ENCODE assay signal across 8 cellular contexts in genomic region chr6:33696538-33697518, GRCh38. TPM values are rescaled to one million over a fixed set of nuclear protein-coding genes. Genes with fewer than 3 reads are reported as not detected.
A peak's percentile ranks its signal among the peaks of the same experiment; 100 is the strongest.
DNase-seq lines count a peak whose midpoint lies in the region; ATAC-seq and TF ChIP-seq lines count a peak whose summit lies in the region.

No MANE protein-coding gene starts in this region.

- H3K4me3 ChIP-seq in Loucy (ENCODE audit: low read length, poor library complexity, severe bottlenecking) (no peak overlapping the region), fibroblast of the aortic adventitia (ENCODE audit: low read depth, low read length) (no peak overlapping the region), skeletal muscle tissue (ENCODE audit: low read length in 3 of 3) (peak overlapping the region in 1 of 3 donors; percentile 13)

- no peaks in the 10 kb centered on the region for H3K9me3 ChIP-seq in Loucy (ENCODE audit: insufficient read depth, low read depth, low read length)
- no peaks in the 10 kb centered on the region for H3K9me3 ChIP-seq in skeletal muscle tissue (ENCODE audit: control insufficient read depth in 3 of 3, low read length in 3 of 3)

- ATAC-seq in WTC11 (no peak), HG02678 (IDR thresholded peaks at IDR 0.05; ENCODE audit: unreplicated experiment) (no peak), GM18519 (IDR thresholded peaks at IDR 0.05; ENCODE audit: low FRiP score, unreplicated experiment) (no peak), HG02884 (IDR thresholded peaks at IDR 0.05; ENCODE audit: unreplicated experiment) (no peak)

- 0 out of 2 replicates have a peak, but pooled peaks cover 3% of the 10 kb centered on the region for H3F3A ChIP-seq in Loucy (ENCODE audit: low read depth)

- POLR2A ChIA-PET in WTC11 (lab: Charles Lee) = no interaction called here

- H2AFZ ChIP-seq in Loucy (ENCODE audit: low read length) = no peak overlapping the region

- no peak for TF ChIP-seq CTCF in Loucy (conservative IDR thresholded peaks at IDR 0.05; ENCODE audit: low read length)
- no peak for TF ChIP-seq CTCF in WTC11 (IDR thresholded peaks at IDR 0.05)
- no peak for TF ChIP-seq CTCF in fibroblast of the aortic adventitia (IDR thresholded peaks at IDR 0.05; ENCODE audit: insufficient read depth, low read length)

- peaks cover 19% of the 10 kb centered on the region for H3K4me1 Mint-ChIP-seq in WTC11

- H3K9ac ChIP-seq in Loucy (ENCODE audit: low read depth, low read length, poor library complexity, severe bottlenecking) (peak overlapping the region; percentile 45), skeletal muscle tissue (ENCODE audit: low read depth in 1 of 3, low read length in 3 of 3) (peak overlapping the region in 2 of 3 donors; percentile 66 to 68)

- no peaks in the 10 kb centered on the region for H3K27me3 Mint-ChIP-seq in WTC11 (ENCODE audit: low read depth)

- H3K36me3 ChIP-seq in Loucy (ENCODE audit: insufficient read depth, low read length) (peaks cover 49% of the 10 kb centered on the region; the same call in 1 of the 2 replicates), skeletal muscle tissue (ENCODE audit: control insufficient read depth in 3 of 3, insufficient read depth in 3 of 3, low read length in 3 of 3) (peaks cover 11 to 19% (median 13%) of the 10 kb centered on the region in 3 donors)

- peak overlapping the region; percentile 46 for H3K4me2 ChIP-seq in Loucy (ENCODE audit: low read depth, low read length, poor library complexity, severe bottlenecking)

- H3K9me3 Mint-ChIP-seq in WTC11 = no peaks in the 10 kb centered on the region

- H3K36me3 Mint-ChIP-seq in WTC11 = peaks cover 54% of the 10 kb centered on the region

- H3K79me2 ChIP-seq in Loucy (ENCODE audit: insufficient read depth, low read length) = no peaks in the 10 kb centered on the region

- no peaks in the 10 kb centered on the region for H4K20me1 ChIP-seq in Loucy (ENCODE audit: insufficient read depth, low read length, poor library complexity, severe bottlenecking)

- DNase-seq in COLO829 (ENCODE audit: low spot score) (peak; percentile 64), WTC11 (ENCODE audit: low spot score) (no peak), fibroblast of the aortic adventitia (ENCODE audit: low read depth) (peak; percentile 85)

- no peaks in the 10 kb centered on the region for H3K9me2 ChIP-seq in Loucy (replicated peaks; ENCODE audit: low read depth, low read length)

- H3K4me3 Mint-ChIP-seq in WTC11 = no peak overlapping the region

- H3K4me1 ChIP-seq in Loucy (ENCODE audit: insufficient read depth, low read length, poor library complexity, severe bottlenecking) = peaks cover 25% of the 10 kb centered on the region
- peaks cover 65 to 83% (median 71%) of the 10 kb centered on the region in 3 donors for H3K4me1 ChIP-seq in skeletal muscle tissue (ENCODE audit: control insufficient read depth in 3 of 3, insufficient read depth in 3 of 3, low read length in 3 of 3)

- no peak overlapping the region for H3K27ac ChIP-seq in skeletal muscle tissue (ENCODE audit: low read depth, low read length)

- H3K27me3 ChIP-seq in Loucy (ENCODE audit: insufficient read depth, low read length, poor library complexity, severe bottlenecking) (no peaks in the 10 kb centered on the region), skeletal muscle tissue (ENCODE audit: control insufficient read depth in 3 of 3, insufficient read depth in 3 of 3, low read length in 3 of 3) (no peaks in the 10 kb centered on the region)

- H3K27ac Mint-ChIP-seq in WTC11 = peak overlapping the region; percentile 53

- CTCF ChIA-PET in WTC11 (lab: Charles Lee) = interaction anchor here (0.6 to 2.5 kb wide), 7 partner anchors 14 to 1361 kb away, joined by 3 to 8 read pairs (median 5); partner anchors contain the start of gene UQCC2

TF ChIP-seq in WTC11, 78 proteins besides CTCF, POLR2A, EP300 and RAD21:
- TF ChIP-seq ETV6 (CRISPR knock-in tag; IDR thresholded peaks at IDR 0.05) = 0 out of 2 replicates have a peak, but pooled peaks have one; percentile 27
- TF ChIP-seq SP1 (CRISPR knock-in tag; conservative IDR thresholded peaks at IDR 0.05) = no peak

RNA-seq across cellular contexts. Expression of gene UQCC2, which starts 14.7 kb away (rescaled TPM):
- 65.8 to 105 TPM (median 95.3 TPM) in 3 replicates for total RNA-seq in WTC11 (2021)
- 7.0 and 20.2 TPM in 2 replicates for total RNA-seq in fibroblast of the aortic adventitia (ENCODE audit: low replicate concordance)
- total RNA-seq in skeletal muscle tissue = 26.1 TPM

RNA-seq across cellular contexts. Expression of gene IP6K3, which starts 49.9 kb away (rescaled TPM):
- total RNA-seq in WTC11 (2021) (0.44 to 1.1 TPM (median 0.89 TPM) in 3 replicates), fibroblast of the aortic adventitia (ENCODE audit: low replicate concordance) (not detected in 2 replicates), skeletal muscle tissue (13.6 TPM)
